8 cellular contexts compared by ENCODE assay signal in genomic region chr16:70476272-70477020, GRCh38. TPM values are rescaled to one million over a fixed set of nuclear protein-coding genes. Genes with fewer than 3 reads are reported as not detected.
DNase-seq lines count a peak whose midpoint lies in the region; ATAC-seq and TF ChIP-seq lines count a peak whose summit lies in the region.

No MANE protein-coding gene starts in this region.

- peak overlapping the region; percentile 77 for H3K27ac ChIP-seq in AG04450 (ENCODE audit: low read depth, low read length)

- TF ChIP-seq CTCF in AG04450 (IDR thresholded peaks at IDR 0.05; ENCODE audit: low read depth, low read length) (no peak), retinal pigment epithelial cell (conservative IDR thresholded peaks at IDR 0.05; ENCODE audit: low read depth, low read length) (no peak)

- no peaks in the 10 kb centered on the region for H3K27me3 ChIP-seq in AG04450 (ENCODE audit: control insufficient read depth, insufficient read depth, low read length)
- no peaks in the 10 kb centered on the region for H3K27me3 ChIP-seq in NT2/D1 (ENCODE audit: insufficient read depth, insufficient read length)

- peak; percentile 50 for DNase-seq in AG04450 (ENCODE audit: low read depth, low spot score)
- no peak for DNase-seq in NT2/D1 (ENCODE audit: low read depth, low spot score)
- peak; percentile 88 for DNase-seq in cerebellum (ENCODE audit: low spot score)
- DNase-seq in retinal pigment epithelial cell (ENCODE audit: low read depth) = peak; percentile 61
- no peak for DNase-seq in activated CD4-positive, CD25-positive, alpha-beta regulatory T cell treated with anti-CD3 and anti-CD28 coated beads, Interleukin-2, amount 50 U/mL, for 72 hours
- no peak for DNase-seq in NCI-H2081 (lab: John Stamatoyannopoulos, UW)

- no peak overlapping the region for H3K4me3 ChIP-seq in AG04450 (ENCODE audit: low read depth, low read length)
- H3K4me3 ChIP-seq in NT2/D1 (ENCODE audit: insufficient read length, low read depth) = no peak overlapping the region
- no peak overlapping the region for H3K4me3 ChIP-seq in retinal pigment epithelial cell (ENCODE audit: low read length)

- POLR2A ChIA-PET in AG04450 (lab: Yijun Ruan, JAX) = interaction anchor here (0.6 to 1.3 kb wide), 3 partner anchors 16 to 95 kb away, joined by 4 to 11 read pairs (median 5); no protein-coding TSS in a partner anchor

- H3K9me3 ChIP-seq in AG04450 (ENCODE audit: control insufficient read depth, insufficient read depth, low read length) = no peaks in the 10 kb centered on the region; the same call in 1 of the 2 replicates
- H3K9me3 ChIP-seq in NT2/D1 (ENCODE audit: insufficient read depth, low read length) = no peaks in the 10 kb centered on the region

- H3K36me3 ChIP-seq in NT2/D1 (ENCODE audit: insufficient read depth, insufficient read length, low read length) = peaks cover 37% of the 10 kb centered on the region

- peak; percentile 90 for ATAC-seq in HG02938 (IDR thresholded peaks at IDR 0.05; ENCODE audit: unreplicated experiment)

- peaks cover 22% of the 10 kb centered on the region for H3K4me1 ChIP-seq in NT2/D1 (ENCODE audit: insufficient read depth, insufficient read length)

- peak overlapping the region; percentile 9 for H3K9ac ChIP-seq in NT2/D1 (ENCODE audit: insufficient read length, low read depth)

- TF ChIP-seq POLR2A in GM18526 (IDR thresholded peaks at IDR 0.05; ENCODE audit: extremely low read depth, insufficient read length) = peak; percentile 31

- CTCF ChIA-PET in AG04450 (lab: Charles Lee) = interaction anchor here (0.6 kb wide), 1 partner anchor 158 kb away, joined by 4 read pairs; no protein-coding TSS in a partner anchor

RNA-seq across cellular contexts. Expression of gene FCSK, which starts 22.1 kb away (rescaled TPM):
- 4.0 and 5.9 TPM in 2 replicates for polyA plus RNA-seq in AG04450 (2011; rRNA removed)
- 6.3 and 11.3 TPM in 2 replicates for polyA minus RNA-seq in AG04450 (2011; rRNA and poly(A)+ RNA removed)
- 9.5 TPM for total RNA-seq in cerebellum

RNA-seq across cellular contexts. Expression of gene ST3GAL2, which starts 37.5 kb away (rescaled TPM):
- 12.4 and 18.2 TPM in 2 replicates for polyA plus RNA-seq in AG04450 (2011; rRNA removed)
- 30.8 and 35.7 TPM in 2 replicates for polyA minus RNA-seq in AG04450 (2011; rRNA and poly(A)+ RNA removed)
- 30.3 TPM for total RNA-seq in cerebellum

RNA-seq across cellular contexts. Expression of gene COG4, which starts 46.9 kb away (rescaled TPM):
- polyA plus RNA-seq in AG04450 (2011; rRNA removed) = 50.6 and 51.8 TPM in 2 replicates
- polyA minus RNA-seq in AG04450 (2011; rRNA and poly(A)+ RNA removed) = 54.6 and 72.7 TPM in 2 replicates
- 37.2 TPM for total RNA-seq in cerebellum

RNA-seq across cellular contexts. Expression of gene SF3B3, which starts 47.2 kb away (rescaled TPM):
- 139 and 169 TPM in 2 replicates for polyA plus RNA-seq in AG04450 (2011; rRNA removed)
- 200 and 213 TPM in 2 replicates for polyA minus RNA-seq in AG04450 (2011; rRNA and poly(A)+ RNA removed)
- 121 TPM for total RNA-seq in cerebellum

Comparison
In these comparisons a context has a peak if more than half of its experiments do, and no peak if none do; other contexts are left out.
1. DNase-seq: peak in AG04450 (single experiment), cerebellum (single experiment) and retinal pigment epithelial cell (single experiment); none in NT2/D1 (single experiment), activated CD4-positive, CD25-positive, alpha-beta regulatory T cell treated with anti-CD3 and anti-CD28 coated beads, Interleukin-2, amount 50 U/mL, for 72 hours (single experiment) and NCI-H2081 (0 of 2).